Comparison of ENCODE assay signal across 18 cellular contexts in genomic region chr17:35981908-35982330, GRCh38. TPM values are rescaled to one million over a fixed set of nuclear protein-coding genes. Genes with fewer than 3 reads are reported as not detected.
DNase-seq lines count a peak whose midpoint lies in the region; ATAC-seq and TF ChIP-seq lines count a peak whose summit lies in the region.
"Had no signal": no experiment of that assay in that cellular context is flagged by ENCODE, and none has a peak within 500 bp of the region (broad histone marks: within the 10 kb centered on the region; RNA-seq: fewer than 3 reads in every experiment).

No MANE protein-coding gene starts in this region.

- no peak overlapping the region for H2AFZ ChIP-seq in OCI-LY3 (ENCODE audit: low read depth, low read length)
- no peak overlapping the region for H2AFZ ChIP-seq in PC-9
- H2AFZ ChIP-seq: parathyroid adenoma had no signal

- H3K4me3 Mint-ChIP-seq in immature natural killer cell = no peak overlapping the region

- peaks cover 0 to 14% (median 5%) of the 10 kb centered on the region in 3 donors for H3K36me3 Mint-ChIP-seq in immature natural killer cell

- no peaks in the 10 kb centered on the region for H3K9me2 ChIP-seq in PC-9 (ENCODE audit: insufficient read depth)

- POLR2A ChIA-PET in PC-9 (lab: Charles Lee; ENCODE audit: unreplicated experiment) = interaction anchor here (0.5 kb wide), 1 partner anchor 476 kb away, joined by 3 read pairs; no protein-coding TSS in a partner anchor

- peak; percentile 11 for DNase-seq in stimulated activated CD4-positive, alpha-beta T cell treated with anti-CD3 and anti-CD28 coated beads, Interleukin-15, amount 100 ng/mL, for 24 hours
- no peak for DNase-seq in stimulated activated CD4-positive, alpha-beta T cell treated with anti-CD3 and anti-CD28 coated beads, Interleukin-4, amount 100 ng/mL, for 4 hours
- peak; percentile 17 to 37 (median 33) for DNase-seq in immature natural killer cell
- no peak for DNase-seq in PC-9
- no peak for DNase-seq in sciatic nerve (ENCODE audit: low spot score)
- DNase-seq in mesenteric fat pad (ENCODE audit: low spot score) = no peak
- DNase-seq: activated CD4-positive, alpha-beta T cell treated with anti-CD3 and anti-CD28 coated beads, Interleukin-2, amount 50 U/mL, for 1 hour; DMS153; MV-4-11; PC-3; stimulated activated CD4-positive, alpha-beta T cell treated with anti-CD3 and anti-CD28 coated beads, Interleukin-2, amount 100 ng/mL, for 24 hours; T-helper 1 cell; upper lobe of right lung had no signal

- H3K27me3 Mint-ChIP-seq in immature natural killer cell (ENCODE audit: low read depth in 3 of 3) = peaks cover 0 to 3% (median 2%) of the 10 kb centered on the region in 3 donors

- H4K20me1 ChIP-seq in OCI-LY3 (ENCODE audit: insufficient read depth, low read length) (no peaks in the 10 kb centered on the region), PC-9 (ENCODE audit: insufficient read depth) (no peaks in the 10 kb centered on the region)

- intact Hi-C loops in PC-9 (cut with micrococcal nuclease; ENCODE audit: unreplicated experiment) (no loop called here), sciatic nerve (cut with DNase I) (no loop called here)

- H3K9me3 ChIP-seq in OCI-LY3 (ENCODE audit: insufficient read depth, low read length) (no peaks in the 10 kb centered on the region), PC-9 (ENCODE audit: insufficient read depth, low read depth) (no peaks in the 10 kb centered on the region)
- H3K9me3 ChIP-seq: HAP-1, upper lobe of right lung had no signal

- no peak overlapping the region for H3K4me3 ChIP-seq in OCI-LY3 (ENCODE audit: low read length)
- H3K4me3 ChIP-seq in PC-9 = no peak overlapping the region
- H3K4me3 ChIP-seq: HAP-1, upper lobe of right lung had no signal

- CTCF ChIA-PET in PC-9 (lab: Charles Lee) = interaction anchor here (0.7 kb wide), 1 partner anchor 212 kb away, joined by 4 read pairs; no protein-coding TSS in a partner anchor

- no peaks in the 10 kb centered on the region for H3F3A ChIP-seq in PC-9 (ENCODE audit: insufficient read depth, low read depth)

- H3K9me3 Mint-ChIP-seq in immature natural killer cell = peaks cover 0 to 2% (median 0%) of the 10 kb centered on the region in 6 donors
- H3K9me3 Mint-ChIP-seq: activated T-helper 2 cell treated with anti-CD3 and anti-CD28 coated beads, Interferon-gamma antibody, Interleukin-2, Interleukin-4, amounts not matched to agents 10 μg/mL and 5 μg/mL and 100 μg/mL, durations not matched to agents 14 hours and 24 hours and 36 hours had no signal

- H3K4me1 Mint-ChIP-seq in immature natural killer cell = peaks cover 36 to 38% of the 10 kb centered on the region in 2 donors

- H3K27ac Mint-ChIP-seq in immature natural killer cell = peak overlapping the region in 4 of 6 donors; percentile 41 to 81 (median 68)
- H3K27ac Mint-ChIP-seq: activated T-helper 2 cell treated with anti-CD3 and anti-CD28 coated beads, Interferon-gamma antibody, Interleukin-2, Interleukin-4, amounts not matched to agents 10 μg/mL and 5 μg/mL and 100 μg/mL, durations not matched to agents 14 hours and 24 hours and 36 hours had no signal

- ATAC-seq in SK-N-SH treated with all-trans-retinoic acid at 6 μM for 48 hours (no peak), sciatic nerve (no peak)
- ATAC-seq: PC-3, upper lobe of right lung had no signal

- H3K27ac ChIP-seq in OCI-LY3 (ENCODE audit: low read length) (no peak overlapping the region), PC-9 (no peak overlapping the region)
- H3K27ac ChIP-seq: parathyroid adenoma, upper lobe of right lung had no signal

- peaks cover 63% of the 10 kb centered on the region for H3K27me3 ChIP-seq in OCI-LY3 (ENCODE audit: low read depth, low read length)
- H3K27me3 ChIP-seq in PC-9 (ENCODE audit: insufficient read depth, low read depth) = peaks cover 88% of the 10 kb centered on the region
- H3K27me3 ChIP-seq: upper lobe of right lung had no signal

- H3K4me1 ChIP-seq in OCI-LY3 (ENCODE audit: low read length) (peaks cover 14% of the 10 kb centered on the region), PC-9 (replicated peaks; ENCODE audit: insufficient read depth) (no peaks in the 10 kb centered on the region)
- H3K4me1 ChIP-seq: HAP-1, parathyroid adenoma, upper lobe of right lung had no signal

- TF ChIP-seq CTCF in OCI-LY3 (IDR thresholded peaks at IDR 0.05; ENCODE audit: low read depth, low read length) (peak; percentile 69), PC-9 (conservative IDR thresholded peaks at IDR 0.05) (no peak)

- no peaks in the 10 kb centered on the region for H3K79me2 ChIP-seq in OCI-LY3 (ENCODE audit: low read length)
- H3K79me2 ChIP-seq in PC-9 (ENCODE audit: low read depth) = no peaks in the 10 kb centered on the region
- H3K79me2 ChIP-seq: parathyroid adenoma had no signal

- no peaks in the 10 kb centered on the region for H3K36me3 ChIP-seq in OCI-LY3 (replicated peaks; ENCODE audit: low read depth, low read length)
- H3K36me3 ChIP-seq in PC-9 (ENCODE audit: low read depth) = no peaks in the 10 kb centered on the region
- H3K36me3 ChIP-seq: HAP-1, upper lobe of right lung had no signal

- no peak overlapping the region for H3K9ac ChIP-seq in OCI-LY3 (ENCODE audit: low read length)
- H3K9ac ChIP-seq: parathyroid adenoma had no signal

- BruUV-seq in PC-9 (replicated peaks; lab: Mats Ljungman, UMichigan) = no TSS peak

- H3K4me2 ChIP-seq in OCI-LY3 (ENCODE audit: low read length) (no peak overlapping the region), PC-9 (no peak overlapping the region)

TF ChIP-seq in SK-N-SH treated with all-trans-retinoic acid at 6 μM for 48 hours, 23 proteins besides CTCF, POLR2A, EP300 and RAD21 (continues in another document):
- TF ChIP-seq RARB (CRISPR knock-in tag; IDR thresholded peaks at IDR 0.05) = no peak
- TF ChIP-seq, protein P1, sequence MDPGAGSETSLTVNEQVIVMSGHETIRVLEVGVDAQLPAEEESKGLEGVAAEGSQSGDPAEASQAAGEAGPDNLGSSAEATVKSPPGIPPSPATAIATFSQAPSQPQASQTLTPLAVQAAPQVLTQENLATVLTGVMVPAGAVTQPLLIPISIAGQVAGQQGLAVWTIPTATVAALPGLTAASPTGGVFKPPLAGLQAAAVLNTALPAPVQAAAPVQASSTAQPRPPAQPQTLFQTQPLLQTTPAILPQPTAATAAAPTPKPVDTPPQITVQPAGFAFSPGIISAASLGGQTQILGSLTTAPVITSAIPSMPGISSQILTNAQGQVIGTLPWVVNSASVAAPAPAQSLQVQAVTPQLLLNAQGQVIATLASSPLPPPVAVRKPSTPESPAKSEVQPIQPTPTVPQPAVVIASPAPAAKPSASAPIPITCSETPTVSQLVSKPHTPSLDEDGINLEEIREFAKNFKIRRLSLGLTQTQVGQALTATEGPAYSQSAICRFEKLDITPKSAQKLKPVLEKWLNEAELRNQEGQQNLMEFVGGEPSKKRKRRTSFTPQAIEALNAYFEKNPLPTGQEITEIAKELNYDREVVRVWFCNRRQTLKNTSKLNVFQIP (CRISPR knock-in tag; IDR thresholded peaks at IDR 0.05; ENCODE audit: borderline replicate concordance, low read depth) = no peak
- TF ChIP-seq TCF4 (CRISPR knock-in tag; IDR thresholded peaks at IDR 0.05; ENCODE audit: borderline replicate concordance) = no peak
- no peak for TF ChIP-seq PATZ1 (CRISPR knock-in tag; IDR thresholded peaks at IDR 0.05; ENCODE audit: borderline replicate concordance)
- TF ChIP-seq, protein P2, sequence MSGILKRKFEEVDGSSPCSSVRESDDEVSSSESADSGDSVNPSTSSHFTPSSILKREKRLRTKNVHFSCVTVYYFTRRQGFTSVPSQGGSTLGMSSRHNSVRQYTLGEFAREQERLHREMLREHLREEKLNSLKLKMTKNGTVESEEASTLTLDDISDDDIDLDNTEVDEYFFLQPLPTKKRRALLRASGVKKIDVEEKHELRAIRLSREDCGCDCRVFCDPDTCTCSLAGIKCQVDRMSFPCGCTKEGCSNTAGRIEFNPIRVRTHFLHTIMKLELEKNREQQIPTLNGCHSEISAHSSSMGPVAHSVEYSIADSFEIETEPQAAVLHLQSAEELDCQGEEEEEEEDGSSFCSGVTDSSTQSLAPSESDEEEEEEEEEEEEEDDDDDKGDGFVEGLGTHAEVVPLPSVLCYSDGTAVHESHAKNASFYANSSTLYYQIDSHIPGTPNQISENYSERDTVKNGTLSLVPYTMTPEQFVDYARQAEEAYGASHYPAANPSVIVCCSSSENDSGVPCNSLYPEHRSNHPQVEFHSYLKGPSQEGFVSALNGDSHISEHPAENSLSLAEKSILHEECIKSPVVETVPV (CRISPR knock-in tag; IDR thresholded peaks at IDR 0.05) = no peak
- TF ChIP-seq BACH2 (CRISPR knock-in tag; IDR thresholded peaks at IDR 0.05; ENCODE audit: borderline replicate concordance) = no peak

RNA-seq across cellular contexts. Expression of gene CCL16, which starts 0.6 kb away (rescaled TPM):
- not detected for polyA plus RNA-seq in immature natural killer cell
- not detected in 2 replicates for total RNA-seq in PC-9 (2021)
- 1.1 TPM for total RNA-seq in sciatic nerve
- total RNA-seq in mesenteric fat pad = not detected
- total RNA-seq: activated T-helper 2 cell treated with anti-CD3 and anti-CD28 coated beads, Interferon-gamma antibody, Interleukin-2, Interleukin-4, amounts not matched to agents 10 μg/mL and 5 μg/mL and 100 μg/mL, durations not matched to agents 14 hours and 24 hours and 36 hours; PC-3 had no signal

RNA-seq across cellular contexts. Expression of gene CCL14, which starts 4.6 kb away (rescaled TPM):
- not detected for polyA plus RNA-seq in immature natural killer cell
- total RNA-seq in PC-9 (2021) = not detected in 2 replicates
- total RNA-seq in sciatic nerve = 96.8 TPM
- 61.1 TPM for total RNA-seq in mesenteric fat pad
- total RNA-seq: activated T-helper 2 cell treated with anti-CD3 and anti-CD28 coated beads, Interferon-gamma antibody, Interleukin-2, Interleukin-4, amounts not matched to agents 10 μg/mL and 5 μg/mL and 100 μg/mL, durations not matched to agents 14 hours and 24 hours and 36 hours; PC-3 had no signal

RNA-seq across cellular contexts. Expression of gene CCL15, which starts 19.4 kb away (rescaled TPM):
- not detected for polyA plus RNA-seq in immature natural killer cell
- total RNA-seq in PC-9 (2021) = not detected in 2 replicates
- not detected for total RNA-seq in sciatic nerve
- not detected for total RNA-seq in mesenteric fat pad
- total RNA-seq: activated T-helper 2 cell treated with anti-CD3 and anti-CD28 coated beads, Interferon-gamma antibody, Interleukin-2, Interleukin-4, amounts not matched to agents 10 μg/mL and 5 μg/mL and 100 μg/mL, durations not matched to agents 14 hours and 24 hours and 36 hours; PC-3 had no signal

RNA-seq across cellular contexts. Expression of gene CCL23, which starts 35.9 kb away (rescaled TPM):
- polyA plus RNA-seq in immature natural killer cell = 1 to 10 TPM in 2 of 3 donors, under 1 TPM in 1; 0.60 to 2.6 (median 2.1) TPM
- not detected in 2 replicates for total RNA-seq in PC-9 (2021)
- 1.0 TPM for total RNA-seq in sciatic nerve
- total RNA-seq in mesenteric fat pad = 5.2 TPM
- total RNA-seq: activated T-helper 2 cell treated with anti-CD3 and anti-CD28 coated beads, Interferon-gamma antibody, Interleukin-2, Interleukin-4, amounts not matched to agents 10 μg/mL and 5 μg/mL and 100 μg/mL, durations not matched to agents 14 hours and 24 hours and 36 hours; PC-3 had no signal

RNA-seq across cellular contexts. Expression of gene LYZL6, which starts 38.4 kb away (rescaled TPM):
- not detected for polyA plus RNA-seq in immature natural killer cell
- total RNA-seq in PC-9 (2021) (not detected in 2 replicates), sciatic nerve (not detected), mesenteric fat pad (not detected)
- total RNA-seq: activated T-helper 2 cell treated with anti-CD3 and anti-CD28 coated beads, Interferon-gamma antibody, Interleukin-2, Interleukin-4, amounts not matched to agents 10 μg/mL and 5 μg/mL and 100 μg/mL, durations not matched to agents 14 hours and 24 hours and 36 hours; PC-3; upper lobe of right lung had no signal

Comparison
In these comparisons a context has a peak if more than half of its experiments do, and no peak if none do; other contexts are left out.
1. DNase-seq: peak in stimulated activated CD4-positive, alpha-beta T cell treated with anti-CD3 and anti-CD28 coated beads, Interleukin-15, amount 100 ng/mL, for 24 hours (single experiment) and immature natural killer cell (3 of 3); none in stimulated activated CD4-positive, alpha-beta T cell treated with anti-CD3 and anti-CD28 coated beads, Interleukin-4, amount 100 ng/mL, for 4 hours (0 of 2), PC-9 (0 of 2), sciatic nerve (single experiment) and mesenteric fat pad (single experiment).
2. RNA of gene CCL14, which starts 4.6 kb away (total RNA-seq): 96.8 TPM in sciatic nerve (single experiment) and 61.1 TPM in mesenteric fat pad (single experiment); not detected in PC-9; every median in the first group is over 10 times any median in the second.